In the genomic region with DNA sequence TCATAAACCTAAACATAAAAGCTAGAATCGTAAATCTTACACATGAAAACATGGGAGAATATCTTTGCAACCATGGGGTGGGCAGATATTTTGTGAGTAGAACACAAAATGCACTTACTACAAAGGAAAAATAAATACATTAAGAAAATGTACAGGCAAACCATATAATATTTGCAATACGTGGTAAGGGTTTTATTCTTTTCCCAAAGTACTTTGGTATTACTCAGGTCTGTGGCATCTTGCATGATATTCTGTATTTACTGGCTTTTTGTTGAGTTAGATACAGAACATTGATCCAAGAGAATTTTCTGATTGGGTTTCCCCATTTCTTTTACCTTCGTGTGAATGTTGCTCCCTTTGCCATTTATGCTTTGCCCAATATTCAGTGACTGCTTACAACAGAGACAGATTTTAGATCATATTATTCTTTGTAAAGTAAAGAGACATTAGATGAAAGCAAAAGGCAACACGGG, we compare ENCODE assay signal across 8 cellular contexts. TPM values are rescaled to one million over a fixed set of nuclear protein-coding genes. Genes with fewer than 3 reads are reported as not detected.
DNase-seq lines count a peak whose midpoint lies in the region; ATAC-seq and TF ChIP-seq lines count a peak whose summit lies in the region.

No MANE protein-coding gene starts in this region.

- H3K36me3 ChIP-seq in smooth muscle cell (ENCODE audit: low read depth), result no peaks in the 10 kb centered on the region

- H4K8ac ChIP-seq in H9 (replicated peaks; ENCODE audit: insufficient read length, low read depth, low read length), result no peak overlapping the region

- peak overlapping the region in 1 of 2 experiments; percentile 20; a peak in 1 of 5 replicates for H3K4me3 Mint-ChIP-seq in H9

- no peaks in the 10 kb centered on the region for H3K9me3 ChIP-seq in H9 (ENCODE audit: control insufficient read depth, low read depth, low read length)
- H3K9me3 ChIP-seq in smooth muscle cell (replicated peaks; ENCODE audit: low read depth), result no peaks in the 10 kb centered on the region

- no peak overlapping the region for H2BK20ac ChIP-seq in H9 (ENCODE audit: low read depth, low read length, poor library complexity, severe bottlenecking)

- H4K91ac ChIP-seq in H9 (ENCODE audit: insufficient read length, low read depth, low read length), result no peak overlapping the region

- H3K9ac ChIP-seq in H9 (ENCODE audit: extremely low read depth, insufficient read length, low read length) (peak overlapping the region; percentile 54), smooth muscle cell (ENCODE audit: low read depth) (peak overlapping the region; percentile 83)

- H3K23ac ChIP-seq in H9 (ENCODE audit: insufficient read length, low read depth, low read length), result no peak overlapping the region

- H2AK5ac ChIP-seq in H9 (ENCODE audit: insufficient read length, low read length), result no peak overlapping the region

- H3K36me3 Mint-ChIP-seq in H9 (ENCODE audit: insufficient read depth in 1 of 3, low read depth in 3 of 3), result no peaks in the 10 kb centered on the region

- H3K4me3 ChIP-seq in WI38 (ENCODE audit: low read depth, low read length) (peak overlapping the region; percentile 56), fibroblast of the aortic adventitia (ENCODE audit: low read depth, low read length) (peak overlapping the region; percentile 58), smooth muscle cell (peak overlapping the region; percentile 39)

- H4K20me1 ChIP-seq in H9 (ENCODE audit: control insufficient read depth, insufficient read depth, insufficient read length) (no peaks in the 10 kb centered on the region), smooth muscle cell (ENCODE audit: low read depth) (no peaks in the 10 kb centered on the region)

- no peak overlapping the region for H2BK12ac ChIP-seq in H9 (ENCODE audit: insufficient read length, low read depth, low read length)

- no peak overlapping the region for H2BK5ac ChIP-seq in H9 (ENCODE audit: insufficient read length, low read length)

- no peak overlapping the region for H3K4ac ChIP-seq in H9 (ENCODE audit: low read depth, low read length)

- H3K27ac ChIP-seq in H9 (ENCODE audit: insufficient read length, low read depth, low read length) (peak overlapping the region; percentile 51), smooth muscle cell (ENCODE audit: low read depth) (peak overlapping the region; percentile 89)

- H3K4me1 ChIP-seq in H9 (ENCODE audit: insufficient read depth, low read length), result no peaks in the 10 kb centered on the region
- peaks cover 8% of the 10 kb centered on the region for H3K4me1 ChIP-seq in smooth muscle cell (ENCODE audit: low read depth)

- ATAC-seq in activated CD4-positive, CD25-positive, alpha-beta regulatory T cell treated with anti-CD3 and anti-CD28 coated beads, Interleukin-2, amount 50 U/mL, for 24 hours, result no peak
- no peak for ATAC-seq in HG02885 (IDR thresholded peaks at IDR 0.05; ENCODE audit: poor library complexity, unreplicated experiment)

- no peaks in the 10 kb centered on the region for H3K79me1 ChIP-seq in H9 (ENCODE audit: insufficient read depth, low read depth, low read length, poor library complexity, severe bottlenecking)

- no peaks in the 10 kb centered on the region for H3K79me2 ChIP-seq in H9 (ENCODE audit: insufficient read depth, low read length)
- no peaks in the 10 kb centered on the region for H3K79me2 ChIP-seq in smooth muscle cell (ENCODE audit: low read depth)

- H3K9me3 Mint-ChIP-seq in H9, result no peaks in the 10 kb centered on the region

- H3T11ph ChIP-seq in H9 (ENCODE audit: low read length), result no peak overlapping the region

- peak overlapping the region; percentile 69 for H2BK120ac ChIP-seq in H9 (ENCODE audit: low read depth, low read length, poor library complexity, severe bottlenecking)

- H3K18ac ChIP-seq in H9 (ENCODE audit: insufficient read length, low read depth, low read length), result peak overlapping the region; percentile 70

- WGBS in H9 (ENCODE audit: extremely low coverage, insufficient read length, low lambda C conversion rate), result no CpG with 5 or more reads among the region's 4 CpGs
- 34% methylated on average over 4 of the region's 4 CpGs for WGBS in smooth muscle cell (ENCODE audit: low lambda C conversion rate)

- DNase-seq in H9 (no peak), fibroblast of the aortic adventitia (ENCODE audit: low read depth) (no peak), smooth muscle cell (lab: John Stamatoyannopoulos, UW; ENCODE audit: unreplicated experiment) (no peak), NCI-H146 (lab: John Stamatoyannopoulos, UW) (no peak), NCI-H345 (lab: John Stamatoyannopoulos, UW) (no peak)

- H2BK15ac ChIP-seq in H9 (ENCODE audit: low read depth, low read length), result no peak overlapping the region

- peak overlapping the region in 2 of 3 experiments; percentile 15 to 96; a peak in 2 of 7 replicates for H3K27ac Mint-ChIP-seq in H9

- H3K4me1 Mint-ChIP-seq in H9, result peaks cover 7 to 13% of the 10 kb centered on the region in 2 experiments

- no peak overlapping the region for H3K14ac ChIP-seq in H9 (ENCODE audit: insufficient read depth, low read length)

- H3K23me2 ChIP-seq in H9 (ENCODE audit: insufficient read length, low read depth, low read length, poor library complexity, severe bottlenecking), result peaks cover 3% of the 10 kb centered on the region

- no peak overlapping the region for H3K56ac ChIP-seq in H9 (ENCODE audit: insufficient read length, low read depth, low read length)

- H3K27me3 ChIP-seq in H9 (ENCODE audit: insufficient read depth, low read length) (no peaks in the 10 kb centered on the region), smooth muscle cell (ENCODE audit: low read depth) (peaks cover 1% of the 10 kb centered on the region)

- H3K4me2 ChIP-seq in H9 (ENCODE audit: insufficient read depth, insufficient read length, low read length) (peak overlapping the region; percentile 47), smooth muscle cell (peak overlapping the region; percentile 79)

- TF ChIP-seq CTCF in H9 (conservative IDR thresholded peaks at IDR 0.05) (no peak), WI38 (IDR thresholded peaks at IDR 0.05; ENCODE audit: low read depth, low read length) (no peak), fibroblast of the aortic adventitia (IDR thresholded peaks at IDR 0.05; ENCODE audit: insufficient read depth, low read length) (no peak), smooth muscle cell (IDR thresholded peaks at IDR 0.05; ENCODE audit: borderline replicate concordance, insufficient read depth, poor library complexity, severe bottlenecking) (no peak)

- H2AFZ ChIP-seq in H9 (ENCODE audit: low read length) (no peak overlapping the region), smooth muscle cell (ENCODE audit: low read depth) (no peak overlapping the region)

- H3K27me3 Mint-ChIP-seq in H9 (ENCODE audit: low read depth), result no peaks in the 10 kb centered on the region

- peaks cover 8% of the 10 kb centered on the region for H3F3A ChIP-seq in smooth muscle cell (ENCODE audit: low read depth)

- H4K5ac ChIP-seq in H9 (ENCODE audit: insufficient read length, low read depth, low read length), result no peak overlapping the region

RNA-seq across cellular contexts. Expression of gene ARHGAP17, which starts 33.0 kb away (rescaled TPM):
- total RNA-seq in H9 (2021) (83.4 and 89.7 TPM in 2 replicates), fibroblast of the aortic adventitia (ENCODE audit: low replicate concordance) (54.0 and 72.9 TPM in 2 replicates), smooth muscle cell (24.1 and 34.6 TPM in 2 replicates)
- 38.3 and 40.5 TPM in 2 replicates for polyA plus RNA-seq in smooth muscle cell
